34 cellular contexts compared by ENCODE assay signal in genomic region chr17:55870044-55870443, GRCh38.
"Had no signal": no experiment of that assay in that cellular context is flagged by ENCODE, and none has a peak within 500 bp of the region (broad histone marks: within the 10 kb centered on the region; RNA-seq: fewer than 3 reads in every experiment).

No MANE protein-coding gene starts in this region.

- H3K27me3 ChIP-seq: adrenal gland, Peyer's patch had no signal

- H3K4me1 ChIP-seq: adrenal gland, Peyer's patch had no signal

- H3K36me3 Mint-ChIP-seq: brain had no signal

- H3K9me3 ChIP-seq: adrenal gland, Peyer's patch had no signal

- H3K27ac Mint-ChIP-seq: activated CD4-positive, alpha-beta T cell treated with anti-CD3 and anti-CD28 coated beads for 36 hours; activated CD4-positive, alpha-beta T cell treated with anti-CD3 and anti-CD28 coated beads, Interleukin-2, amount 10 ng/mL, durations not matched to agents 7 days and 5 days; activated CD8-positive, alpha-beta T cell treated with anti-CD3 and anti-CD28 coated beads, Interleukin-2, amount 10 ng/mL, durations not matched to agents 7 days and 5 days; activated naive CD4-positive, alpha-beta T cell treated with anti-CD3 and anti-CD28 coated beads for 36 hours; activated naive CD4-positive, alpha-beta T cell treated with anti-CD3 and anti-CD28 coated beads, Interleukin-2, amount 50 U/mL, for 72 hours; activated T-helper 1 cell treated with anti-CD3 and anti-CD28 coated beads, Interleukin-12 subunit alpha, Interleukin-12 subunit beta, Interleukin-2, Interleukin-4 antibody, amounts not matched to agents 30 ng/mL and 10 ng/mL and 1 ng/mL, durations not matched to agents 14 hours and 24 hours and 36 hours; brain had no signal

- DNase-seq: activated CD4-positive, alpha-beta T cell treated with anti-CD3 and anti-CD28 coated beads for 36 hours; activated CD4-positive, alpha-beta T cell treated with anti-CD3 and anti-CD28 coated beads, Interleukin-2, amount 10 ng/mL, durations not matched to agents 7 days and 5 days; activated CD4-positive, alpha-beta T cell treated with anti-CD3 and anti-CD28 coated beads, Interleukin-2, amount 50 U/mL, for 48 hours; activated CD8-positive, alpha-beta T cell treated with anti-CD3 and anti-CD28 coated beads, Interleukin-2, amount 10 ng/mL, durations not matched to agents 7 days and 5 days; activated gamma-delta T cell treated with Interleukin-2 at 50 U/mL for 16 hours; activated naive CD4-positive, alpha-beta T cell treated with anti-CD3 and anti-CD28 coated beads for 36 hours; activated T-cell treated with anti-CD3 and anti-CD28 coated beads for 4 hours; activated T-cell treated with anti-CD3 and anti-CD28 coated beads, Interleukin-2, amount 50 U/mL, for 4 hours; adrenal gland; anterior cingulate cortex; caudate nucleus; NCI-H1105; NCI-H1436; NCI-H1694; NCI-H1930; NCI-H2081 treated with DMSO at 0.1 percent for 48 hours; NCI-H226; NCI-H446 treated with DMSO at 0.1 percent for 48 hours; NCI-H524; NCI-H69; NCI-H82; PC-3; Peyer's patch; RPMI8226; SIG-M5; SW 1271; T1000 had no signal

- H3K4me3 ChIP-seq: adrenal gland, Peyer's patch had no signal

- ATAC-seq: activated CD4-positive, alpha-beta T cell treated with anti-CD3 and anti-CD28 coated beads for 36 hours; activated CD4-positive, CD25-positive, alpha-beta regulatory T cell treated with anti-CD3 and anti-CD28 coated beads, Interleukin-2, amount 50 U/mL, for 24 hours; activated CD8-positive, alpha-beta T cell treated with anti-CD3 and anti-CD28 coated beads, Interleukin-2, amount 10 ng/mL, durations not matched to agents 7 days and 5 days; activated naive CD4-positive, alpha-beta T cell treated with anti-CD3 and anti-CD28 coated beads, Interleukin-2, amount 50 U/mL, for 72 hours; activated T-cell treated with anti-CD3 and anti-CD28 coated beads, Interleukin-2, amount 50 U/mL, for 4 hours; PC-3; Right ventricle myocardium inferior; SK-N-SH treated with all-trans-retinoic acid at 6 μM for 48 hours had no signal

- H3K36me3 ChIP-seq: adrenal gland, Peyer's patch had no signal

- H3K9me3 Mint-ChIP-seq: activated T-cell treated with anti-CD3 and anti-CD28 coated beads, Interleukin-2, amount 50 U/mL, for 4 hours; activated T-helper 1 cell treated with anti-CD3 and anti-CD28 coated beads, Interleukin-12 subunit alpha, Interleukin-12 subunit beta, Interleukin-2, Interleukin-4 antibody, amounts not matched to agents 30 ng/mL and 10 ng/mL and 1 ng/mL, durations not matched to agents 14 hours and 24 hours and 36 hours had no signal

- FAIRE-seq: bronchial epithelial cell had no signal

- H3K4me1 Mint-ChIP-seq: activated CD4-positive, alpha-beta T cell treated with anti-CD3 and anti-CD28 coated beads for 36 hours; activated CD4-positive, alpha-beta T cell treated with anti-CD3 and anti-CD28 coated beads, Interleukin-2, amount 10 ng/mL, durations not matched to agents 7 days and 5 days; brain had no signal

- H3K4me3 Mint-ChIP-seq: activated CD4-positive, alpha-beta T cell treated with anti-CD3 and anti-CD28 coated beads for 36 hours; activated CD4-positive, alpha-beta T cell treated with anti-CD3 and anti-CD28 coated beads, Interleukin-2, amount 10 ng/mL, durations not matched to agents 7 days and 5 days; activated CD8-positive, alpha-beta T cell treated with anti-CD3 and anti-CD28 coated beads, Interleukin-2, amount 10 ng/mL, durations not matched to agents 7 days and 5 days; activated naive CD4-positive, alpha-beta T cell treated with anti-CD3 and anti-CD28 coated beads for 36 hours; activated T-cell treated with anti-CD3 and anti-CD28 coated beads, Interleukin-2, amount 50 U/mL, for 4 hours; activated T-helper 1 cell treated with anti-CD3 and anti-CD28 coated beads, Interleukin-12 subunit alpha, Interleukin-12 subunit beta, Interleukin-2, Interleukin-4 antibody, amounts not matched to agents 30 ng/mL and 10 ng/mL and 1 ng/mL, durations not matched to agents 14 hours and 24 hours and 36 hours; brain had no signal

- H3K27ac ChIP-seq: adrenal gland, Peyer's patch had no signal
